In the genomic region with DNA sequence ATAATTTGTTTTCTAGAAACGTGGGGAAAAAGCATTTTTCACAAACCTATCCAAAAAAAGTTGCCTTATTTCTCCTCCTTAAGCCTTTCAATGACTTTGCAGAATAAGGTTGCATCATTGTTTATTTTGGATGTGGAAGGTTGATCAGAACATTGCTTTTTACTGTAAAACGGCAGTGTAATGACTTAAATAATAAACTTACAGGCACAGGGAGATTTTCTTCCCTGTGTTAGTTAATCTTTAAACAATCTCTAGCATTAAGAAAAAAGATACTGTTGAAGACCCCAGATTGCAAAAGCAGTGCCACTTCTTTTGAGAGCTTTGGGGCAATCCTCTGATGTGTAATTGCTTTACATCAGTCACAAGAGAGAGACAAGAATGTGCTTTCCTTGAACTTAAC, we compare ENCODE assay signal across 23 cellular contexts.
A peak's percentile ranks its signal among the peaks of the same experiment; 100 is the strongest.
DNase-seq lines count a peak whose midpoint lies in the region; ATAC-seq and TF ChIP-seq lines count a peak whose summit lies in the region.
"Had no signal": no experiment of that assay in that cellular context is flagged by ENCODE, and none has a peak within 500 bp of the region (broad histone marks: within the 10 kb centered on the region; RNA-seq: fewer than 3 reads in every experiment).

No MANE protein-coding gene starts in this region.

- H3K4me3 Mint-ChIP-seq in osteocyte (ENCODE audit: unreplicated experiment), result no peak overlapping the region
- H3K4me3 Mint-ChIP-seq: activated T-cell treated with anti-CD3 and anti-CD28 coated beads, Interleukin-2, amount 50 U/mL, for 4 hours; CD4-positive, alpha-beta T cell; central memory CD8-positive, alpha-beta T cell; memory B cell had no signal

- in situ Hi-C loops in Caki2 (cut with HindIII; ENCODE audit: low pct_unique_long_range_greater_than_20kb, low sequenced_read_pairs), result no loop called here

- DNase-seq in Caki2 (ENCODE audit: low read depth), result peak; percentile 58
- peak; percentile 59 for DNase-seq in adipocyte (ENCODE audit: low read depth)
- peak; percentile 47 for DNase-seq in fibroblast of mammary gland (ENCODE audit: low read depth)
- no peak for DNase-seq in osteocyte (ENCODE audit: extremely low spot score, unreplicated experiment)
- no peak for DNase-seq in NCI-H1694 treated with DMSO at 0.1 percent for 48 hours (lab: John Stamatoyannopoulos, UW)
- no peak for DNase-seq in mesenteric fat pad (ENCODE audit: low spot score)
- DNase-seq: activated CD4-positive, alpha-beta T cell treated with anti-CD3 and anti-CD28 coated beads for 1 hour; activated naive CD4-positive, alpha-beta T cell treated with Interleukin-2 at 50 U/mL for 16 hours; activated T-cell treated with anti-CD3 and anti-CD28 coated beads, Interleukin-2, amount 50 U/mL, for 4 hours; amygdala; CD4-positive, alpha-beta T cell; DMS153; Kasumi-1; NCI-H2029; NCI-H226; NCI-H774; SHP77 treated with DMSO at 0.1 percent for 48 hours; T-helper 1 cell; upper lobe of left lung had no signal

- H3K4me1 Mint-ChIP-seq in osteocyte (ENCODE audit: unreplicated experiment), result peaks cover 16% of the 10 kb centered on the region
- H3K4me1 Mint-ChIP-seq: central memory CD8-positive, alpha-beta T cell; memory B cell had no signal

- TF ChIP-seq CTCF in fibroblast of mammary gland (conservative IDR thresholded peaks at IDR 0.05; ENCODE audit: control insufficient read depth, insufficient read depth, low read depth, low read length), result no peak
- no peak for TF ChIP-seq CTCF in osteocyte (IDR thresholded peaks at IDR 0.05)

- no peaks in the 10 kb centered on the region for H3K27me3 ChIP-seq in adipocyte (replicated peaks; ENCODE audit: control insufficient read depth, insufficient read depth, low read length)
- H3K27me3 ChIP-seq: upper lobe of left lung had no signal

- no peaks in the 10 kb centered on the region for H3K27me3 Mint-ChIP-seq in osteocyte (ENCODE audit: unreplicated experiment)
- H3K27me3 Mint-ChIP-seq: CD4-positive, alpha-beta T cell; central memory CD8-positive, alpha-beta T cell; memory B cell had no signal

- peaks cover 28% of the 10 kb centered on the region for H3K4me1 ChIP-seq in adipocyte (ENCODE audit: control insufficient read depth, insufficient read depth, low read length)
- H3K4me1 ChIP-seq: upper lobe of left lung had no signal

- no peak for ATAC-seq in HG03439 (IDR thresholded peaks at IDR 0.05; ENCODE audit: unreplicated experiment)
- ATAC-seq in GM21367 (IDR thresholded peaks at IDR 0.05; ENCODE audit: unreplicated experiment), result no peak
- ATAC-seq: activated T-cell treated with anti-CD3 and anti-CD28 coated beads, Interleukin-2, amount 50 U/mL, for 4 hours had no signal

- no peaks in the 10 kb centered on the region for H3K36me3 ChIP-seq in adipocyte (ENCODE audit: control insufficient read depth, insufficient read depth, low read length, severe bottlenecking)
- H3K36me3 ChIP-seq: upper lobe of left lung had no signal

- H3K27ac Mint-ChIP-seq in osteocyte (ENCODE audit: unreplicated experiment), result peak overlapping the region; percentile 62
- H3K27ac Mint-ChIP-seq: CD4-positive, alpha-beta T cell; memory B cell had no signal

- H3K9ac ChIP-seq in adipocyte (ENCODE audit: low read length), result no peak overlapping the region

- H3K36me3 Mint-ChIP-seq in osteocyte (ENCODE audit: unreplicated experiment), result no peaks in the 10 kb centered on the region

- no peaks in the 10 kb centered on the region for H3K9me3 Mint-ChIP-seq in osteocyte (ENCODE audit: unreplicated experiment)
- H3K9me3 Mint-ChIP-seq: activated T-cell treated with anti-CD3 and anti-CD28 coated beads, Interleukin-2, amount 50 U/mL, for 4 hours; CD4-positive, alpha-beta T cell; central memory CD8-positive, alpha-beta T cell; memory B cell had no signal

- no peaks in the 10 kb centered on the region for H3K9me3 ChIP-seq in adipocyte (ENCODE audit: control insufficient read depth, low read length)
- H3K9me3 ChIP-seq: upper lobe of left lung had no signal

- H3K4me3 ChIP-seq in adipocyte (ENCODE audit: low read length) (no peak overlapping the region), fibroblast of mammary gland (ENCODE audit: control insufficient read depth, low read depth, low read length) (no peak overlapping the region)
- H3K4me3 ChIP-seq: upper lobe of left lung had no signal

Comparison
In these comparisons a context has a peak if more than half of its experiments do, and no peak if none do; other contexts are left out.
1. DNase-seq: peak in Caki2 (single experiment), adipocyte (single experiment) and fibroblast of mammary gland (single experiment); none in osteocyte (single experiment), NCI-H1694 treated with DMSO at 0.1 percent for 48 hours (single experiment) and mesenteric fat pad (single experiment).